ENCODE assay signal across 8 cellular contexts in the genomic region with DNA sequence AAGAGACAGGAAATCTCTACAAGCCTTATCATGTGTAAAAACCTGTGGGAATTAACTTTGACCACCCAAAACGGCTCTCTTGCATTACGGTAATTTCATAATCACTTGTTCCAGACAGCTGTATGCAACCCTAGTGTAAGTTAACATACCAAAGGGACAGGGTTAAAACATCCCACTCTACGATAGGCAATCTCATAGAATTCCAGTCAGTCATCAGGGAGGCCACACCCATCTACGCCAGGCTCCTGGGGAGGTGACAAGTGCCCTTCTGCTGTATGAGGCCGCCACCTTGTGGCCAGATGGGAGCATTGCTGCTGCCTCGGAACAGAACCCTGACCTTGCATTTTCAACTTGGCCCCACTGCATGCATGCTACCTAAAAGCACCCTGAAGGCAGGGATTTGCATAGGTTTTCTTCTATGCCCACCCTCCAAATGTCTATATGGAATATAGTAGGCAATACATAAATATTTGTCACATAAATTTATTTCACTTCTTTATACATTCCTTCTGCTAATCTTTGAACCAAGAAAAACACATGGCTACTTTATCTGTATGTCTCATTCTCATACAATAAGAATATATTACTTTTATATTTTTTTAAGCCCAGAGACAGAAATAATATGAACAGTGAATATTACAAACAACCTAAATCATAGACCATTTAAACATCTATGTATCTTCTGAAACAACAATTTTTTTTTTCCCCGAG. TPM values are rescaled to one million over a fixed set of nuclear protein-coding genes. Genes with fewer than 3 reads are reported as not detected.
DNase-seq lines count a peak whose midpoint lies in the region; ATAC-seq, FAIRE-seq and TF ChIP-seq lines count a peak whose summit lies in the region.

No MANE protein-coding gene starts in this region.

- no peaks in the 10 kb centered on the region; the same call in 1 of the 2 replicates for H3K23me2 ChIP-seq in H1 (ENCODE audit: low read depth, low read length)

- no peak for TF ChIP-seq EP300 in H1 (IDR thresholded peaks at IDR 0.05; ENCODE audit: borderline replicate concordance in 1 of 2, low read depth in 2 of 2, low read length in 2 of 2)

- H3K9me3 ChIP-seq in H1 (ENCODE audit: insufficient read depth in 2 of 2, low read depth in 1 of 2, low read length in 1 of 2), result no peaks in the 10 kb centered on the region

- H3K4me3 ChIP-seq in AG04449 (ENCODE audit: low read depth, low read length) (no peak overlapping the region), H1 (ENCODE audit: extremely low read depth in 1 of 4, insufficient read depth in 2 of 4, low read depth in 3 of 4, low read length in 4 of 4) (no peak overlapping the region)

- H4K8ac ChIP-seq in H1 (ENCODE audit: extremely low read depth, insufficient read depth, low read length), result no peak overlapping the region

- no peak overlapping the region for H3K4ac ChIP-seq in H1 (replicated peaks; ENCODE audit: insufficient read length, low read depth, low read length)

- H2BK120ac ChIP-seq in H1 (replicated peaks; ENCODE audit: low read depth, low read length), result no peak overlapping the region

- H2BK12ac ChIP-seq in H1 (ENCODE audit: low read depth, low read length), result no peak overlapping the region

- H3K36me3 ChIP-seq in H1 (ENCODE audit: control insufficient read depth in 2 of 4, insufficient read depth in 4 of 4, low read length in 3 of 4), result no peaks in the 10 kb centered on the region

- no peak overlapping the region for H2BK15ac ChIP-seq in H1 (ENCODE audit: low read length)

- H3K9ac ChIP-seq in H1 (replicated peaks in 1 of 4; ENCODE audit: extremely low read depth in 1 of 4, low read depth in 3 of 4, low read length in 3 of 4), result no peak overlapping the region

- H3K4me2 ChIP-seq in H1 (ENCODE audit: insufficient read depth in 1 of 2, low read depth in 2 of 2, low read length in 2 of 2), result no peak overlapping the region

- no peak overlapping the region for H3K14ac ChIP-seq in H1 (ENCODE audit: insufficient read length)

- CTCF ChIA-PET in AG04449 (lab: Yijun Ruan, JAX), result interaction anchor here (0.6 to 2.6 kb wide), 19 partner anchors 10 to 455 kb away, joined by 3 to 27 read pairs (median 6); a partner anchor contains a TSS
- CTCF ChIA-PET in H1 (lab: Charles Lee; ENCODE audit: partially characterized antibody), result interaction anchor here (0.7 to 5.1 kb wide), 7 partner anchors 20 to 371 kb away, joined by 3 to 47 read pairs (median 3); no protein-coding TSS in a partner anchor

- FAIRE-seq in H1 (lab: Jason Lieb, UNC), result peak; percentile 85

- no peak overlapping the region for H3K18ac ChIP-seq in H1 (ENCODE audit: extremely low read depth, low read length)

- no peaks in the 10 kb centered on the region for H3K79me1 ChIP-seq in H1 (ENCODE audit: low read depth, low read length)

- 26% methylated on average over 7 of the region's 7 CpGs; no CpG with 5 or more reads in 1 of the 2 experiments for WGBS in H1 (ENCODE audit: extremely low coverage in 1 of 2, insufficient coverage in 1 of 2, insufficient read length in 1 of 2, insufficient replicate concordance in 2 of 2, low coverage in 1 of 2, low lambda C conversion rate in 2 of 2, missing lambda C conversion rate in 1 of 2), 2 experiments

- no peak overlapping the region for H2BK5ac ChIP-seq in H1 (ENCODE audit: low read depth, low read length)

- no peaks in the 10 kb centered on the region for H3K4me1 ChIP-seq in H1 (replicated peaks in 1 of 4; ENCODE audit: control insufficient read depth in 3 of 4, insufficient read depth in 4 of 4, low read length in 3 of 4)

- TF ChIP-seq CTCF in AG04449 (IDR thresholded peaks at IDR 0.05; ENCODE audit: insufficient read depth, low read length, missing control alignments) (peak; percentile 99), H1 (IDR thresholded peaks at IDR 0.05; ENCODE audit: control extremely low read depth in 1 of 3, insufficient read depth in 1 of 3, low read depth in 1 of 3, low read length in 3 of 3) (peak; percentile 96 to 100 (median 99))

- H3K56ac ChIP-seq in H1 (replicated peaks; ENCODE audit: insufficient read length, low read depth, low read length), result no peak overlapping the region

- H3K27ac ChIP-seq in H1 (ENCODE audit: low read depth, low read length), result no peak overlapping the region

- DNase-seq in AG04449 (ENCODE audit: low read depth, low spot score) (peak; percentile 60), HUDEP-2 (lab: John Stamatoyannopoulos, UW; ENCODE audit: unreplicated experiment in 76 of 76) (peak in 73 of 76 experiments; percentile 37 to 93 (median 82)), NOMO-1 (lab: John Stamatoyannopoulos, UW; ENCODE audit: unreplicated experiment in 2 of 2) (peak; percentile 71 to 78), H1 (ENCODE audit: low read depth in 1 of 2, low spot score in 2 of 2) (peak; percentile 85 to 93), mesenteric fat pad (ENCODE audit: low spot score) (peak; percentile 95)
- DNase-seq in activated CD8-positive, alpha-beta memory T cell treated with anti-CD3 and anti-CD28 coated beads for 1 hour (ENCODE audit: extremely low read depth in 1 of 2, low read depth in 1 of 2), result peak; percentile 72 to 73
- peak; percentile 68 to 74 for DNase-seq in stimulated activated CD8-positive, alpha-beta memory T cell treated with anti-CD3 and anti-CD28 coated beads, Interleukin-2, amount 100 ng/mL, for 1 hour (ENCODE audit: low read depth in 2 of 2)

- no peak overlapping the region for H4K5ac ChIP-seq in H1 (ENCODE audit: insufficient read length, low read depth, low read length)

- no peak overlapping the region for H2AK5ac ChIP-seq in H1 (ENCODE audit: low read depth, low read length)

- no peak overlapping the region for H2BK20ac ChIP-seq in H1 (ENCODE audit: low read length)

- H3K79me2 ChIP-seq in H1 (ENCODE audit: control insufficient read depth in 1 of 2, insufficient read depth in 2 of 2, low read length in 2 of 2), result no peaks in the 10 kb centered on the region

- no peak overlapping the region for H4K91ac ChIP-seq in H1 (replicated peaks; ENCODE audit: insufficient read length, low read length)

- POLR2A ChIA-PET in AG04449 (lab: Yijun Ruan, JAX) (no interaction called here), H1 (lab: Charles Lee; ENCODE audit: partially characterized antibody) (no interaction called here)

- ATAC-seq in GM19025 (IDR thresholded peaks at IDR 0.05; ENCODE audit: low read depth, unreplicated experiment), result peak; percentile 58

- no peak overlapping the region for H2AFZ ChIP-seq in H1 (ENCODE audit: low read length)

- H3K23ac ChIP-seq in H1 (ENCODE audit: insufficient read length), result no peak overlapping the region

- no peaks in the 10 kb centered on the region for H3K27me3 ChIP-seq in H1 (replicated peaks in 1 of 4; ENCODE audit: control insufficient read depth in 3 of 4, extremely low read depth in 1 of 4, insufficient read depth in 3 of 4, low read length in 3 of 4)

- no peaks in the 10 kb centered on the region for H4K20me1 ChIP-seq in H1 (replicated peaks in 1 of 2; ENCODE audit: control insufficient read depth in 1 of 2, insufficient read depth in 2 of 2, low read length in 2 of 2)

- peak; percentile 100 for TF ChIP-seq RAD21 in H1 (IDR thresholded peaks at IDR 0.05 in 1 of 2, conservative IDR thresholded peaks at IDR 0.05 in 1 of 2; ENCODE audit: low read depth in 2 of 2, low read length in 2 of 2)

- TF ChIP-seq POLR2A in H1 (IDR thresholded peaks at IDR 0.05; ENCODE audit: control extremely low read depth in 1 of 2, low read depth in 2 of 2, low read length in 2 of 2), result no peak

TF ChIP-seq in H1, 55 proteins besides CTCF, POLR2A, EP300 and RAD21 (continues in another document):
- TF ChIP-seq BRCA1 (IDR thresholded peaks at IDR 0.05; ENCODE audit: low read depth, low read length) (no peak), SP4 (IDR thresholded peaks at IDR 0.05; ENCODE audit: low read length) (0 out of 2 replicates have a peak, but pooled peaks have one; percentile 33), HDAC2 (IDR thresholded peaks at IDR 0.05; ENCODE audit: borderline replicate concordance in 1 of 2, low read depth in 2 of 2, low read length in 2 of 2) (no peak), TBP (IDR thresholded peaks at IDR 0.05; ENCODE audit: low read depth, low read length) (no peak), SIN3A (conservative IDR thresholded peaks at IDR 0.05 in 1 of 2, IDR thresholded peaks at IDR 0.05 in 1 of 2; ENCODE audit: low read depth in 1 of 2, low read length in 2 of 2) (peak in 1 of 2 experiments; percentile 58; a peak in 1 of 4 replicates), KDM1A (IDR thresholded peaks at IDR 0.05; ENCODE audit: borderline replicate concordance, low read length) (no peak), KDM4A (IDR thresholded peaks at IDR 0.05; ENCODE audit: low read depth, low read length, severe bottlenecking) (no peak), SIX5 (IDR thresholded peaks at IDR 0.05; ENCODE audit: low read depth, low read length) (no peak), GABPA (IDR thresholded peaks at IDR 0.05; ENCODE audit: borderline replicate concordance, insufficient read depth, low read length) (no peak)
- TF ChIP-seq, protein P1, sequence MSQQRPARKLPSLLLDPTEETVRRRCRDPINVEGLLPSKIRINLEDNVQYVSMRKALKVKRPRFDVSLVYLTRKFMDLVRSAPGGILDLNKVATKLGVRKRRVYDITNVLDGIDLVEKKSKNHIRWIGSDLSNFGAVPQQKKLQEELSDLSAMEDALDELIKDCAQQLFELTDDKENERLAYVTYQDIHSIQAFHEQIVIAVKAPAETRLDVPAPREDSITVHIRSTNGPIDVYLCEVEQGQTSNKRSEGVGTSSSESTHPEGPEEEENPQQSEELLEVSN (IDR thresholded peaks at IDR 0.05), result no peak

RNA-seq across cellular contexts. Expression of a gene that starts 12.6 kb away (rescaled TPM):
- total RNA-seq in H1 (2021; fragmentation: NEBNext Ultra II Directional; extraction: Animal tissue kit (Norgen Biotek cat#: 25700)), result 0.71 and 0.93 TPM in 2 replicates
- polyA plus RNA-seq in H1 (2011; rRNA removed), result 0.51 and 0.52 TPM in 2 replicates
- polyA plus RNA-seq in H1 (2011; cell fraction: cytosol; rRNA removed), result 0.83 TPM
- 0.76 TPM for polyA plus RNA-seq in H1 (2011; cell fraction: nucleus; rRNA removed)
- 0.50 to 0.85 TPM (median 0.63 TPM) in 4 replicates for polyA plus RNA-seq in H1 (2012, experiment 1 of 2)
- 0.30 TPM for polyA plus RNA-seq in H1 (2012, experiment 2 of 2)
- 0.43 TPM for polyA plus RNA-seq in H1 (2013, experiment 1 of 2)
- 0.46 TPM for polyA plus RNA-seq in H1 (2013, experiment 2 of 2)
- 0.68 and 1.1 TPM in 2 replicates for polyA minus RNA-seq in H1 (2011; rRNA and poly(A)+ RNA removed)
- 1.2 TPM for polyA minus RNA-seq in H1 (2011; cell fraction: cytosol; rRNA and poly(A)+ RNA removed)
- 2.4 TPM for polyA minus RNA-seq in H1 (2011; cell fraction: nucleus; rRNA and poly(A)+ RNA removed)
- 0.26 TPM for total RNA-seq in mesenteric fat pad

RNA-seq across cellular contexts. Expression of a gene that starts 12.7 kb away (rescaled TPM):
- total RNA-seq in H1 (2021; fragmentation: NEBNext Ultra II Directional; extraction: Animal tissue kit (Norgen Biotek cat#: 25700)), result 96.7 and 97.3 TPM in 2 replicates
- 25.8 and 27.0 TPM in 2 replicates for polyA plus RNA-seq in H1 (2011; rRNA removed)
- polyA plus RNA-seq in H1 (2011; cell fraction: cytosol; rRNA removed), result 26.8 TPM
- polyA plus RNA-seq in H1 (2011; cell fraction: nucleus; rRNA removed), result 33.9 TPM
- polyA plus RNA-seq in H1 (2012, experiment 1 of 2), result 43.2 to 52.8 TPM (median 48.2 TPM) in 4 replicates
- polyA plus RNA-seq in H1 (2012, experiment 2 of 2), result 12.0 TPM
- polyA plus RNA-seq in H1 (2013, experiment 1 of 2), result 49.1 TPM
- polyA plus RNA-seq in H1 (2013, experiment 2 of 2), result 49.5 TPM
- polyA minus RNA-seq in H1 (2011; rRNA and poly(A)+ RNA removed), result 42.4 and 47.6 TPM in 2 replicates
- polyA minus RNA-seq in H1 (2011; cell fraction: cytosol; rRNA and poly(A)+ RNA removed), result 38.3 TPM
- 28.8 TPM for polyA minus RNA-seq in H1 (2011; cell fraction: nucleus; rRNA and poly(A)+ RNA removed)
- total RNA-seq in mesenteric fat pad, result 24.3 TPM
